40 cellular contexts compared by ENCODE assay signal in the genomic region with DNA sequence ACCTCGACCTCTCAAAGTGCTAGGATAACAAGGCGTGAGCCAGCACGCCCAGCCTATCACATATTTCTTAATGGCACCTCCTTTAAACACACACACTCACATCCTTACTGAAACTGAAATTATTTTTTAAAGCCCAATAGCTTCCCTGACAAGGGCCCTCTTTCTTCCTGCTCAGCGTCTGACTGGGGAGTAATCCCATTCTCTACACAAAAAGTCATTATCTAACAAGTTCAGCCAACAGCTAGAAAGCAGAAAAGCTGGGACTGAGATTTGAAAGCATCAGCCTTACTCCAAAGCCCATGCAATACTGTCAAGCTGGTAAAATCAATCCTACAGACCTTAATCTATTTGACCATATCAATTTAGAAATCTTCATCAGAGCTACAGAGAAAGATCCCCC. TPM values are rescaled to one million over a fixed set of nuclear protein-coding genes. Genes with fewer than 3 reads are reported as not detected.
"Had no signal": no experiment of that assay in that cellular context is flagged by ENCODE, and none has a peak within 500 bp of the region (broad histone marks: within the 10 kb centered on the region; RNA-seq: fewer than 3 reads in every experiment).

No MANE protein-coding gene starts in this region.

- H3K36me3 ChIP-seq: ascending aorta, cardiac muscle cell, colonic mucosa, heart left ventricle, neutrophil, ovary, prostate gland, sigmoid colon, vagina, WERI-Rb-1 had no signal

- FAIRE-seq: endothelial cell of umbilical vein, kidney, small intestine, TTC549 had no signal

- ATAC-seq: activated CD4-positive, CD25-positive, alpha-beta regulatory T cell treated with anti-CD3 and anti-CD28 coated beads, Interleukin-2, amount 50 U/mL, for 24 hours; effector memory CD8-positive, alpha-beta T cell; heart left ventricle; natural killer cell; stimulated activated effector memory CD8-positive, alpha-beta T cell treated with anti-CD3 and anti-CD28 coated beads, Interleukin-12 subunit alpha, Interleukin-12 subunit beta, amount 100 ng/mL, for 72 hours; stimulated activated naive CD8-positive, alpha-beta T cell treated with anti-CD3 and anti-CD28 coated beads, Interleukin-15, amount 100 ng/mL, for 72 hours had no signal

- H3K4me3 ChIP-seq: ascending aorta, cardiac muscle cell, colonic mucosa, heart left ventricle, ovary, prostate gland, sigmoid colon, vagina had no signal

- H3K9me3 ChIP-seq: ascending aorta, colonic mucosa, neutrophil, ovary, prostate gland, sigmoid colon, vagina had no signal

- H3K27me3 ChIP-seq: ascending aorta, cardiac muscle cell, colonic mucosa, heart left ventricle, neutrophil, ovary, sigmoid colon, vagina had no signal

- H3K4me1 ChIP-seq: colonic mucosa, prostate gland, sigmoid colon, vagina had no signal

- H3K27ac ChIP-seq: ascending aorta, cardiac muscle cell, colonic mucosa, heart left ventricle, neutrophil, ovary, prostate gland, sigmoid colon, vagina, WERI-Rb-1 had no signal

- DNase-seq: activated CD4-positive, alpha-beta memory T cell treated with anti-CD3 and anti-CD28 coated beads for 36 hours; activated CD4-positive, alpha-beta T cell treated with anti-CD3 and anti-CD28 coated beads, Interleukin-2, amount 10 ng/mL, durations not matched to agents 24 days and 14 days; activated CD8-positive, alpha-beta memory T cell treated with anti-CD3 and anti-CD28 coated beads, Interleukin-2, amount 50 U/mL, for 4 hours; activated gamma-delta T cell; activated naive CD4-positive, alpha-beta T cell treated with anti-CD3 and anti-CD28 coated beads, Interleukin-2, amount 10 ng/mL, durations not matched to agents 7 days and 5 days; activated naive CD8-positive, alpha-beta T cell treated with anti-CD3 and anti-CD28 coated beads, Interleukin-2, amount 10 ng/mL, durations not matched to agents 7 days and 5 days; activated T-cell treated with anti-CD3 and anti-CD28 coated beads, Interleukin-2, amount 50 U/mL, for 1 hour; cerebellar nuclear complex; colonic mucosa; effector memory CD8-positive, alpha-beta T cell; heart left ventricle; hypothalamus; immature natural killer cell; kidney; natural killer cell; ovary; sigmoid colon; small intestine; stimulated activated CD4-positive, alpha-beta T cell treated with anti-CD3 and anti-CD28 coated beads, Interleukin-4, amount 100 ng/mL, for 24 hours; stimulated activated naive CD8-positive, alpha-beta T cell treated with anti-CD3 and anti-CD28 coated beads, Interleukin-15, amount 100 ng/mL, for 72 hours; substantia nigra; T-helper 9 cell; WERI-Rb-1 had no signal

RNA-seq across cellular contexts. Expression of a gene that starts 10.0 kb away (rescaled TPM):
- total RNA-seq: activated CD4-positive, alpha-beta memory T cell treated with anti-CD3 and anti-CD28 coated beads for 36 hours; activated CD4-positive, alpha-beta T cell treated with anti-CD3 and anti-CD28 coated beads, Interleukin-2, amount 10 ng/mL, durations not matched to agents 24 days and 14 days; activated CD8-positive, alpha-beta memory T cell treated with anti-CD3 and anti-CD28 coated beads for 36 hours; activated naive CD8-positive, alpha-beta T cell treated with anti-CD3 and anti-CD28 coated beads, Interleukin-2, amount 10 ng/mL, durations not matched to agents 7 days and 5 days; activated T-helper 1 cell treated with anti-CD3 and anti-CD28 coated beads, Interleukin-12 subunit alpha, Interleukin-12 subunit beta, Interleukin-2, Interleukin-4 antibody, amounts not matched to agents 30 ng/mL and 10 ng/mL and 1 ng/mL, durations not matched to agents 14 hours and 24 hours and 36 hours; ascending aorta; colonic mucosa; endothelial cell of umbilical vein; fibroblast of lung; fibroblast of villous mesenchyme; heart left ventricle; kidney; lower leg skin; mononuclear cell; natural killer cell; ovary; vagina had no signal
- polyA plus RNA-seq: cardiac muscle cell, endothelial cell of umbilical vein, esophagus, fibroblast of lung, immature natural killer cell, ovary had no signal

RNA-seq across cellular contexts. Expression of a gene that starts 39.9 kb away (rescaled TPM):
- total RNA-seq: activated CD4-positive, alpha-beta memory T cell treated with anti-CD3 and anti-CD28 coated beads for 36 hours; activated CD4-positive, alpha-beta T cell treated with anti-CD3 and anti-CD28 coated beads, Interleukin-2, amount 10 ng/mL, durations not matched to agents 24 days and 14 days; activated CD8-positive, alpha-beta memory T cell treated with anti-CD3 and anti-CD28 coated beads for 36 hours; activated naive CD8-positive, alpha-beta T cell treated with anti-CD3 and anti-CD28 coated beads, Interleukin-2, amount 10 ng/mL, durations not matched to agents 7 days and 5 days; activated T-helper 1 cell treated with anti-CD3 and anti-CD28 coated beads, Interleukin-12 subunit alpha, Interleukin-12 subunit beta, Interleukin-2, Interleukin-4 antibody, amounts not matched to agents 30 ng/mL and 10 ng/mL and 1 ng/mL, durations not matched to agents 14 hours and 24 hours and 36 hours; cardiac muscle cell; endothelial cell of umbilical vein; mononuclear cell; natural killer cell; T-helper 1 cell treated with Interleukin-12 subunit alpha and Interleukin-12 subunit beta and Interleukin-4 antibody, amounts not matched to agents 30 ng/mL and 1 ng/mL, for 36 hours had no signal
- polyA plus RNA-seq: cardiac muscle cell, immature natural killer cell had no signal
